ENCODE assay signal across 1 cellular context in genomic region chr5:172283020-172283861, GRCh38.
TF ChIP-seq lines count a peak whose summit lies in the region.

Gene UBTD2 (minus strand): TSS chr5:172283764. CDS start chr5:172283665, 99 bp downstream.

TF ChIP-seq in HepG2, 621 proteins besides CTCF, POLR2A, EP300 and RAD21 (continued from another document and continues in another):
- TF ChIP-seq ZNF598 (CRISPR knock-in tag; IDR thresholded peaks at IDR 0.05; ENCODE audit: borderline replicate concordance) (peak; percentile 59; the same call in 1 of the 2 replicates), ZNF558 (CRISPR knock-in tag; IDR thresholded peaks at IDR 0.05; ENCODE audit: borderline replicate concordance) (no peak), ZNF891 (CRISPR knock-in tag; IDR thresholded peaks at IDR 0.05) (no peak), ZNF713 (CRISPR knock-in tag; IDR thresholded peaks at IDR 0.05) (0 out of 2 replicates have a peak, but pooled peaks have one; percentile 30), GABPB1 (CRISPR knock-in tag; IDR thresholded peaks at IDR 0.05) (peak; percentile 83; the same call in 1 of the 2 replicates), CREBL2 (CRISPR knock-in tag; IDR thresholded peaks at IDR 0.05; ENCODE audit: borderline replicate concordance) (no peak), REST (IDR thresholded peaks at IDR 0.05; ENCODE audit: borderline replicate concordance in 1 of 2, low read depth in 1 of 2, low read length in 2 of 2) (no peak), ZBTB43 (CRISPR knock-in tag; conservative IDR thresholded peaks at IDR 0.05) (0 out of 2 replicates have a peak, but pooled peaks have one; percentile 36), KMT2B (CRISPR knock-in tag; IDR thresholded peaks at IDR 0.05) (peak; percentile 59; the same call in 1 of the 2 replicates), KLF16 (CRISPR knock-in tag; IDR thresholded peaks at IDR 0.05) (peak in 1 of 2 experiments; percentile 64; a peak in 1 of 4 replicates), EEA1 (CRISPR knock-in tag; IDR thresholded peaks at IDR 0.05; ENCODE audit: borderline replicate concordance) (peak; percentile 51; the same call in 1 of the 2 replicates), FOXA3 (CRISPR knock-in tag; IDR thresholded peaks at IDR 0.05) (no peak), ZNF274 (CRISPR knock-in tag; IDR thresholded peaks at IDR 0.05) (peak; percentile 80; the same call in 1 of the 2 replicates), ZNF275 (CRISPR knock-in tag; IDR thresholded peaks at IDR 0.05; ENCODE audit: borderline replicate concordance) (0 out of 2 replicates have a peak, but pooled peaks have one; percentile 70), AGO1 (IDR thresholded peaks at IDR 0.05; ENCODE audit: low read depth, low read length, poor library complexity, severe bottlenecking) (no peak), ERF (CRISPR knock-in tag; IDR thresholded peaks at IDR 0.05) (0 out of 2 replicates have a peak, but pooled peaks have one; percentile 10), PRMT3 (CRISPR knock-in tag; IDR thresholded peaks at IDR 0.05; ENCODE audit: borderline replicate concordance, low read depth) (no peak), ZNF577 (CRISPR knock-in tag; IDR thresholded peaks at IDR 0.05; ENCODE audit: borderline replicate concordance, low read depth) (no peak), ZNF292 (CRISPR knock-in tag; IDR thresholded peaks at IDR 0.05; ENCODE audit: borderline replicate concordance, low read depth) (no peak), MEF2D (CRISPR knock-in tag; IDR thresholded peaks at IDR 0.05) (no peak), PITX1 (CRISPR knock-in tag; IDR thresholded peaks at IDR 0.05) (peak; percentile 54), ATF3 (CRISPR knock-in tag; IDR thresholded peaks at IDR 0.05) (peak; percentile 37; the same call in 1 of the 2 replicates), PATZ1 (CRISPR knock-in tag; IDR thresholded peaks at IDR 0.05) (peak; percentile 90), HDAC1 (CRISPR knock-in tag; IDR thresholded peaks at IDR 0.05) (peak; percentile 37; the same call in 1 of the 2 replicates), ZNF331 (CRISPR knock-in tag; IDR thresholded peaks at IDR 0.05) (0 out of 2 replicates have a peak, but pooled peaks have one; percentile 18), KLF15 (CRISPR knock-in tag; IDR thresholded peaks at IDR 0.05; ENCODE audit: borderline replicate concordance) (no peak), MEIS2 (CRISPR knock-in tag; IDR thresholded peaks at IDR 0.05) (peak; percentile 68), GLMP (CRISPR knock-in tag; IDR thresholded peaks at IDR 0.05; ENCODE audit: borderline replicate concordance) (no peak), YEATS4 (CRISPR knock-in tag; IDR thresholded peaks at IDR 0.05; ENCODE audit: borderline replicate concordance) (peak; percentile 75; the same call in 1 of the 2 replicates), ATF7 (IDR thresholded peaks at IDR 0.05) (no peak), ATF7 (CRISPR knock-in tag; IDR thresholded peaks at IDR 0.05) (peak; percentile 62; the same call in 1 of the 2 replicates), HNRNPL (IDR thresholded peaks at IDR 0.05; ENCODE audit: low read depth, low read length) (0 out of 2 replicates have a peak, but pooled peaks have one; percentile 50), CHD2 (IDR thresholded peaks at IDR 0.05; ENCODE audit: low read depth, low read length) (no peak), BCL3 (CRISPR knock-in tag; IDR thresholded peaks at IDR 0.05) (peak; percentile 51; the same call in 1 of the 2 replicates), GATA4 (IDR thresholded peaks at IDR 0.05; ENCODE audit: borderline replicate concordance, low read depth) (0 out of 2 replicates have a peak, but pooled peaks have one; percentile 28), MATR3 (CRISPR knock-in tag; IDR thresholded peaks at IDR 0.05) (no peak), ZNF337 (CRISPR knock-in tag; IDR thresholded peaks at IDR 0.05; ENCODE audit: borderline replicate concordance, low read depth) (no peak), ZC3H13 (CRISPR knock-in tag; IDR thresholded peaks at IDR 0.05) (0 out of 2 replicates have a peak, but pooled peaks have one; percentile 46), DNMT3B (CRISPR knock-in tag; conservative IDR thresholded peaks at IDR 0.05) (no peak), ZKSCAN8 (CRISPR knock-in tag; IDR thresholded peaks at IDR 0.05; ENCODE audit: borderline replicate concordance) (no peak; the same call in 1 of the 2 replicates), ELF3 (CRISPR knock-in tag; IDR thresholded peaks at IDR 0.05) (peak; percentile 34; the same call in 1 of the 2 replicates), SOX5 (CRISPR knock-in tag; IDR thresholded peaks at IDR 0.05; ENCODE audit: borderline replicate concordance) (peak; percentile 28; the same call in 1 of the 2 replicates), PCBP1 (IDR thresholded peaks at IDR 0.05; ENCODE audit: borderline replicate concordance, low read depth, low read length) (0 out of 2 replicates have a peak, but pooled peaks have one; percentile 20), ZNF639 (CRISPR knock-in tag; conservative IDR thresholded peaks at IDR 0.05) (peak; percentile 12; the same call in 1 of the 2 replicates), ESRRA (CRISPR knock-in tag; IDR thresholded peaks at IDR 0.05; ENCODE audit: low read depth) (no peak; the same call in 1 of the 2 replicates), NFAT5 (CRISPR knock-in tag; IDR thresholded peaks at IDR 0.05) (no peak)
